Comparison of ENCODE assay signal across 1 cellular context in genomic region chr11:102144357-102145342, GRCh38.
TF ChIP-seq lines count a peak whose summit lies in the region.

No MANE protein-coding gene starts in this region.

TF ChIP-seq in GM23338, 12 proteins besides CTCF, POLR2A, EP300 and RAD21 (continued from another document):
- no peak for TF ChIP-seq ZNF462 (CRISPR knock-in tag; IDR thresholded peaks at IDR 0.05)
- TF ChIP-seq ZNF114 (CRISPR knock-in tag; IDR thresholded peaks at IDR 0.05), result no peak
- TF ChIP-seq STAT1 (IDR thresholded peaks at IDR 0.05; ENCODE audit: unreplicated experiment), result no peak
TF ChIP-seq in GM23338: peak in this region for 0.
